ENCODE assay signal across 18 cellular contexts in genomic region chr3:62041681-62042080, GRCh38.
A peak's percentile ranks its signal among the peaks of the same experiment; 100 is the strongest.
DNase-seq lines count a peak whose midpoint lies in the region; FAIRE-seq and TF ChIP-seq lines count a peak whose summit lies in the region.
"Had no signal": no experiment of that assay in that cellular context is flagged by ENCODE, and none has a peak within 500 bp of the region (broad histone marks: within the 10 kb centered on the region; RNA-seq: fewer than 3 reads in every experiment).

No MANE protein-coding gene starts in this region.

- no peak overlapping the region for H3K4me3 Mint-ChIP-seq in type B pancreatic cell
- H3K4me3 Mint-ChIP-seq: B cell; CD8-positive, alpha-beta T cell; GM23338 had no signal

- DNase-seq in RCC 7860 (ENCODE audit: low spot score), result peak; percentile 7
- DNase-seq in epithelial cell of esophagus (ENCODE audit: low read depth), result peak; percentile 5
- no peak for DNase-seq in type B pancreatic cell (ENCODE audit: extremely low spot score, unreplicated experiment)
- DNase-seq in retina, result no peak
- DNase-seq in NCI-H1105 (lab: John Stamatoyannopoulos, UW), result no peak
- DNase-seq in GDM1 (lab: John Stamatoyannopoulos, UW), result no peak
- DNase-seq: Calu3; CD8-positive, alpha-beta T cell; DMS79 treated with DMSO at 0.1 percent for 48 hours; H7 had no signal

- no peaks in the 10 kb centered on the region for H3K4me1 ChIP-seq in HEK293 (ENCODE audit: control insufficient read depth, insufficient read depth, low read length)
- H3K4me1 ChIP-seq: BLaER1 treated with 17β-estradiol and CSF1 and Interleukin-3, amounts not matched to agents 10 nM and 100 nM had no signal

- H3K36me3 ChIP-seq in HEK293 (ENCODE audit: control insufficient read depth in 2 of 2, insufficient read depth in 1 of 2, low read length in 2 of 2), result no peaks in the 10 kb centered on the region
- H3K36me3 ChIP-seq: BLaER1 treated with 17β-estradiol and CSF1 and Interleukin-3, amounts not matched to agents 10 nM and 100 nM had no signal

- FAIRE-seq in RCC 7860 (lab: Jason Lieb, UNC), result no peak
- FAIRE-seq: GM12891, HTR-8/SVneo had no signal

- peak overlapping the region; percentile 57 for H3K27ac Mint-ChIP-seq in type B pancreatic cell
- H3K27ac Mint-ChIP-seq: B cell; CD8-positive, alpha-beta T cell had no signal

- H3K4me3 ChIP-seq in HEK293 (ENCODE audit: low read depth, low read length) (no peak overlapping the region), epithelial cell of esophagus (ENCODE audit: low read length) (no peak overlapping the region)
- H3K4me3 ChIP-seq: BLaER1 treated with 17β-estradiol and CSF1 and Interleukin-3, amounts not matched to agents 10 nM and 100 nM; GM23338 had no signal

- H3K27ac ChIP-seq in HEK293 (ENCODE audit: extremely low read depth, low read depth, low read length), result no peak overlapping the region
- H3K27ac ChIP-seq: BLaER1 treated with 17β-estradiol and CSF1 and Interleukin-3, amounts not matched to agents 10 nM and 100 nM; HL-60; KMS-11 had no signal

- CTCF ChIA-PET in HEK293 (lab: Yijun Ruan, JAX), result no interaction called here

- peaks cover 7% of the 10 kb centered on the region for H3K36me3 Mint-ChIP-seq in type B pancreatic cell
- H3K36me3 Mint-ChIP-seq: CD8-positive, alpha-beta T cell had no signal

- TF ChIP-seq CTCF in HEK293 (tag by site-specific recombination; IDR thresholded peaks at IDR 0.05) (no peak), epithelial cell of esophagus (IDR thresholded peaks at IDR 0.05; ENCODE audit: insufficient read depth, low read depth, low read length, missing control alignments) (no peak), type B pancreatic cell (conservative IDR thresholded peaks at IDR 0.05) (no peak)

- no peaks in the 10 kb centered on the region for H3K27me3 Mint-ChIP-seq in type B pancreatic cell
- H3K27me3 Mint-ChIP-seq: B cell had no signal

- peaks cover 5% of the 10 kb centered on the region for H3K4me1 Mint-ChIP-seq in type B pancreatic cell (ENCODE audit: unreplicated experiment)
- H3K4me1 Mint-ChIP-seq: B cell had no signal

- POLR2A ChIA-PET in HEK293 (lab: Yijun Ruan, JAX), result no interaction called here

- H3K9me3 Mint-ChIP-seq in type B pancreatic cell, result no peaks in the 10 kb centered on the region
- H3K9me3 Mint-ChIP-seq: CD8-positive, alpha-beta T cell; GM23338 had no signal

- H3K9me3 ChIP-seq in HEK293 (ENCODE audit: control insufficient read depth, insufficient read depth, low read depth, low read length), result no peaks in the 10 kb centered on the region
- H3K9me3 ChIP-seq: BLaER1 treated with 17β-estradiol and CSF1 and Interleukin-3, amounts not matched to agents 10 nM and 100 nM had no signal

TF ChIP-seq in HEK293, 187 proteins besides CTCF, POLR2A, EP300 and RAD21:
- TF ChIP-seq ZNF843 (tag by site-specific recombination; IDR thresholded peaks at IDR 0.05), result no peak
- TF ChIP-seq ZNF544 (tag by site-specific recombination; IDR thresholded peaks at IDR 0.05), result no peak
- 0 out of 2 replicates have a peak, but pooled peaks have one; percentile 16 for TF ChIP-seq ZNF398 (tag by site-specific recombination; IDR thresholded peaks at IDR 0.05)
- no peak for TF ChIP-seq PATZ1 (tag by site-specific recombination; IDR thresholded peaks at IDR 0.05)
- 0 out of 2 replicates have a peak, but pooled peaks have one; percentile 21 for TF ChIP-seq ZBTB20 (tag by site-specific recombination; IDR thresholded peaks at IDR 0.05)

Comparison
In these comparisons a context has a peak if more than half of its experiments do, and no peak if none do; other contexts are left out.
1. DNase-seq: peak in RCC 7860 (single experiment) and epithelial cell of esophagus (single experiment); none in type B pancreatic cell (single experiment), retina (single experiment), NCI-H1105 (single experiment) and GDM1 (single experiment).